ENCODE assay signal across 31 cellular contexts in the genomic region with DNA sequence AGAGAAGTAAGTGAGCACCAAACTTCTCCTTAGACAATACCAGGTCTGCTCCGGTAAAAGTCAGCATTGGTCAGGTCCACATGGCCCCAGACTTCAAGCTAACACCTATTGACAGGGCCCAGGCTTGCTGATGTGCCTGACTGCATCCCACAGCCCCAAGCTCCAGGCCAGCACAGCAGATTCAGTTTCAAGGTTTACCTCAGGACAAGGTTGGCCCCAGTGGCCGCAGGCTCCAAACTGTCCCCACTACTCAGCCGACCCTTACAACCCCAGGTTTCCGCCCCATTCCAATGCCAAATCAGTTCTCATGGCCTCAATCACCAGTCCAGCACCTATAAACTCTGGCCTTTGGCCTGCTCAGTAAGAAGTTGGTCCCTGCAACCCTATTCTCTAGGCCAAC. TPM values are rescaled to one million over a fixed set of nuclear protein-coding genes. Genes with fewer than 3 reads are reported as not detected.
"Had no signal": no experiment of that assay in that cellular context is flagged by ENCODE, and none has a peak within 500 bp of the region (broad histone marks: within the 10 kb centered on the region; RNA-seq: fewer than 3 reads in every experiment).

No MANE protein-coding gene starts in this region.

- H3K4me1 ChIP-seq: stomach, suprapubic skin, testis, thyroid gland, tibial artery, tibial nerve, transverse colon, upper lobe of left lung, upper lobe of right lung, uterus, vagina had no signal

- DNase-seq: stimulated activated CD4-positive, alpha-beta T cell treated with anti-CD3 and anti-CD28 coated beads, Interleukin-2, amount 100 ng/mL, for 48 hours; stimulated activated CD4-positive, alpha-beta T cell treated with anti-CD3 and anti-CD28 coated beads, Interleukin-4, amount 100 ng/mL, for 1 hour; stimulated activated CD4-positive, alpha-beta T cell treated with anti-CD3 and anti-CD28 coated beads, Interleukin-4, amount 100 ng/mL, for 24 hours; stimulated activated CD4-positive, alpha-beta T cell treated with anti-CD3 and anti-CD28 coated beads, Interleukin-4, amount 100 ng/mL, for 4 hours; stimulated activated CD8-positive, alpha-beta memory T cell treated with anti-CD3 and anti-CD28 coated beads, Interleukin-4, amount 100 ng/mL, for 48 hours; stimulated activated naive B cell treated with anti-CD40 and anti-IgM and Interleukin-4, amounts not matched to agents 10 μg/mL and 1 μg/mL and 100 μg/mL, for 72 hours; stimulated activated naive CD4-positive, alpha-beta T cell; stimulated activated naive CD4-positive, alpha-beta T cell treated with Interleukin-2 at 50 U/mL for 16 hours; stimulated activated naive CD8-positive, alpha-beta T cell treated with anti-CD3 and anti-CD28 coated beads, Interleukin-15, amount 100 ng/mL, for 72 hours; stimulated activated naive CD8-positive, alpha-beta T cell treated with anti-CD3 and anti-CD28 coated beads, Interleukin-15, Interleukin-2, amounts not matched to agents 100 U/mL and 50 U/mL, for 24 hours; stomach; substantia nigra; testis; thyroid gland; tibial artery; transverse colon; trophoblast cell; upper lobe of left lung; upper lobe of right lung; uterus had no signal

- H3K36me3 ChIP-seq: stomach, suprapubic skin, thoracic aorta, thyroid gland, tibial artery, tibial nerve, transverse colon, upper lobe of left lung, upper lobe of right lung, uterus, vagina had no signal

- H3K4me3 ChIP-seq: stomach, suprapubic skin, testis, thoracic aorta, thyroid gland, tibial artery, tibial nerve, transverse colon, upper lobe of left lung, upper lobe of right lung, uterus, vagina had no signal

- ATAC-seq: stimulated activated effector memory CD8-positive, alpha-beta T cell treated with anti-CD3 and anti-CD28 coated beads, Interleukin-12 subunit alpha, Interleukin-12 subunit beta, amount 100 ng/mL, for 72 hours; stimulated activated memory B cell treated with anti-CD40 and anti-IgM and Interleukin-4, amounts not matched to agents 10 μg/mL and 1 μg/mL and 100 μg/mL, for 72 hours; stimulated activated naive B cell treated with anti-CD40 and anti-IgM and Interleukin-4, amounts not matched to agents 10 μg/mL and 1 μg/mL and 100 μg/mL, for 72 hours; stimulated activated naive CD8-positive, alpha-beta T cell treated with anti-CD3 and anti-CD28 coated beads, Interleukin-15, amount 100 ng/mL, for 72 hours; stimulated activated naive CD8-positive, alpha-beta T cell treated with anti-CD3 and anti-CD28 coated beads, Interleukin-15, Interleukin-2, amounts not matched to agents 100 U/mL and 50 U/mL, for 24 hours; upper lobe of right lung had no signal

- H3K27ac ChIP-seq: stomach, suprapubic skin, testis, thoracic aorta, thyroid gland, tibial artery, tibial nerve, transverse colon, upper lobe of left lung, upper lobe of right lung, uterus, vagina had no signal

- H3K9me3 ChIP-seq: testis, thoracic aorta, thyroid gland, transverse colon, upper lobe of right lung, uterus had no signal

- H3K27me3 ChIP-seq: stomach, suprapubic skin, testis, thyroid gland, tibial artery, tibial nerve, transverse colon, upper lobe of left lung, upper lobe of right lung, uterus, vagina had no signal

RNA-seq across cellular contexts. Expression of a gene that starts 39.4 kb away (rescaled TPM):
- total RNA-seq: stomach, subcutaneous adipose tissue, suprapubic skin, temporal lobe, testis, thoracic aorta, thyroid gland, tibial nerve, transverse colon, upper lobe of left lung, upper lobe of right lung, ureter, urinary bladder, uterus, vagina had no signal
- polyA plus RNA-seq: stomach, thymus, urinary bladder had no signal

RNA-seq across cellular contexts. Expression of a gene that starts 53.3 kb away (rescaled TPM):
- total RNA-seq: stomach, subcutaneous adipose tissue, suprapubic skin, temporal lobe, testis, thoracic aorta, thyroid gland, tibial nerve, transverse colon, upper lobe of left lung, upper lobe of right lung, ureter, urinary bladder, uterus, vagina had no signal
- polyA plus RNA-seq: stomach, thymus, urinary bladder had no signal
